In the genomic region with DNA sequence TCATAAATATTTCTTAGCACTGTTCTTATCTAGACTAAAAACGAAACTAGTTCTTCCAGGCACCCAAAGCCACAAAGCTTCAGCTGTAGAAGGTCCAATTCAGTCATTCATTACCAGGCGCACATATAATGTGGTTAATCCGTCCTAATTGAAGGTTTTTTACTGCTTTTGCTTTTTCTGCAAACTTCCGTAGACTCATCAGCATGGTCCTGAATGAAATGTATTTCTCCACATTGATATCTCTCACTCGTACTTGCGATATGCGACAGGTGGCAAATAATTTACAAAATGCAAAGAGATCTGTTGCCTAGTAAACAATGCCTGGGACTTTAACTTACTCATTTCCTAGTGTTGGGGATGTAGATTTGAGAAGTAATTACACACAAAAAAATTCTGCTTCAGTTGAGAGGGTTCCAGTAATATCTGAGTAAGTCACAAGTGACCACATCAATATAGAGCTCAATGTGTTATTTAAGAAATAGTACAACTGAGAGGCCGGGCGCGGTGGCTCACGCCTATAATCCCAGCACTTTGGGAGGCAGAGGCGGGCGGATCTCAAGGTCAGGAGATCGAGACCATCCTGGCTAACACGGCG, we compare ENCODE assay signal across 8 cellular contexts.
DNase-seq lines count a peak whose midpoint lies in the region; ATAC-seq and TF ChIP-seq lines count a peak whose summit lies in the region.

No MANE protein-coding gene starts in this region.

- H3K36me3 Mint-ChIP-seq in activated B cell treated with CpG ODN at 0.5 μM for 24 hours (ENCODE audit: low read depth): peaks cover 4% of the 10 kb centered on the region

- H3K56ac ChIP-seq in mesendoderm (ENCODE audit: low read length): no peak overlapping the region

- no peak overlapping the region for H3K4me2 ChIP-seq in mesendoderm (ENCODE audit: low read length)
- H3K4me2 ChIP-seq in GM23248 (ENCODE audit: unreplicated experiment): no peak overlapping the region

- H4K20me1 ChIP-seq in GM23248 (ENCODE audit: insufficient read depth): no peaks in the 10 kb centered on the region

- no peak overlapping the region for H4K5ac ChIP-seq in mesendoderm (ENCODE audit: low read length)

- H3K9ac ChIP-seq in mesendoderm (ENCODE audit: low read length): no peak overlapping the region
- no peak overlapping the region for H3K9ac ChIP-seq in GM23248

- H3K4me1 ChIP-seq in psoas muscle (peaks cover 16% of the 10 kb centered on the region), mesendoderm (ENCODE audit: control insufficient read depth, low read depth, low read length) (no peaks in the 10 kb centered on the region), GM23248 (ENCODE audit: insufficient read depth) (peaks cover 15% of the 10 kb centered on the region)

- no peak overlapping the region for H4K8ac ChIP-seq in mesendoderm (ENCODE audit: low read depth, low read length)

- DNase-seq in activated CD4-positive, alpha-beta T cell treated with anti-CD3 and anti-CD28 coated beads for 48 hours: peak; percentile 47
- no peak for DNase-seq in activated CD4-positive, alpha-beta T cell treated with anti-CD3 and anti-CD28 coated beads, Interleukin-2, amount 50 U/mL, for 4 hours
- no peak for DNase-seq in activated B cell treated with CpG ODN at 0.5 μM for 24 hours
- peak in 1 of 2 donors; percentile 19 for DNase-seq in psoas muscle
- DNase-seq in mesendoderm: no peak
- DNase-seq in GM23248: no peak
- DNase-seq in NCI-H1694 treated with DMSO at 0.1 percent for 48 hours (lab: John Stamatoyannopoulos, UW): no peak

- H3K36me3 ChIP-seq in psoas muscle (ENCODE audit: insufficient read depth in 1 of 2, low read depth in 1 of 2) (no peaks in the 10 kb centered on the region), mesendoderm (ENCODE audit: control insufficient read depth, insufficient read depth, low read length) (no peaks in the 10 kb centered on the region), GM23248 (ENCODE audit: low read depth) (no peaks in the 10 kb centered on the region)

- H3K4me3 ChIP-seq in psoas muscle (peak overlapping the region; percentile 16), mesendoderm (ENCODE audit: low read length) (no peak overlapping the region), GM23248 (no peak overlapping the region)

- intact Hi-C loops in activated B cell treated with CpG ODN at 0.5 μM for 24 hours (cut with micrococcal nuclease): loop anchor here (10.0 kb wide), 2 partner anchors 809 to 919 kb away; partner anchors contain the start of genes P2RY12 and P2RY14
- intact Hi-C loops in psoas muscle (cut with DNase I): no loop called here

- H3K9me3 ChIP-seq in psoas muscle: no peaks in the 10 kb centered on the region
- H3K9me3 ChIP-seq in GM23248 (ENCODE audit: low read depth): no peaks in the 10 kb centered on the region

- no peak overlapping the region for H2AK5ac ChIP-seq in mesendoderm (ENCODE audit: low read length)

- H2BK5ac ChIP-seq in mesendoderm (ENCODE audit: low read length): no peak overlapping the region

- H3K27me3 ChIP-seq in psoas muscle (ENCODE audit: insufficient read depth in 3 of 3, low read length in 2 of 3) (no peaks in the 10 kb centered on the region), mesendoderm (ENCODE audit: insufficient read depth, low read length, poor library complexity) (no peaks in the 10 kb centered on the region), GM23248 (replicated peaks; ENCODE audit: insufficient read depth) (no peaks in the 10 kb centered on the region)

- H3K27me3 Mint-ChIP-seq in activated B cell treated with CpG ODN at 0.5 μM for 24 hours: no peaks in the 10 kb centered on the region

- peaks cover 9% of the 10 kb centered on the region; the same call in 1 of the 2 replicates for H3F3A ChIP-seq in GM23248 (ENCODE audit: insufficient read depth)

- no peak for TF ChIP-seq CTCF in activated B cell treated with CpG ODN at 0.5 μM for 24 hours (IDR thresholded peaks at IDR 0.05)
- no peak for TF ChIP-seq CTCF in psoas muscle (IDR thresholded peaks at IDR 0.05)

- POLR2A ChIA-PET in activated B cell treated with CpG ODN at 0.5 μM for 24 hours (lab: Charles Lee): interaction anchor here (0.6 to 2.9 kb wide), 22 partner anchors 8 to 1594 kb away, joined by 3 to 53 read pairs (median 6); partner anchors contain the start of gene MBNL1

- no peak overlapping the region for H3K4ac ChIP-seq in mesendoderm (ENCODE audit: low read depth, low read length)

- no peaks in the 10 kb centered on the region for H3K9me3 Mint-ChIP-seq in activated B cell treated with CpG ODN at 0.5 μM for 24 hours

- in situ Hi-C loops in GM23248 (cut with MboI): no loop called here

- ATAC-seq in HG03066 (IDR thresholded peaks at IDR 0.05; ENCODE audit: low read depth, unreplicated experiment): peak; percentile 49
- ATAC-seq in activated B cell treated with CpG ODN at 0.5 μM for 24 hours (ENCODE audit: low read depth): peak; percentile 53
- no peak for ATAC-seq in psoas muscle

- H2BK15ac ChIP-seq in mesendoderm (replicated peaks; ENCODE audit: low read depth): no peak overlapping the region

- peaks cover 77% of the 10 kb centered on the region for H3K4me1 Mint-ChIP-seq in activated B cell treated with CpG ODN at 0.5 μM for 24 hours

- H3K9me2 ChIP-seq in GM23248 (ENCODE audit: insufficient read depth): no peaks in the 10 kb centered on the region

- CTCF ChIA-PET in activated B cell treated with CpG ODN at 0.5 μM for 24 hours (lab: Charles Lee): interaction anchor here (0.9 to 2.4 kb wide), 4 partner anchors 10 to 249 kb away, joined by 3 to 19 read pairs (median 5); no protein-coding TSS in a partner anchor

- H3K4me3 Mint-ChIP-seq in activated B cell treated with CpG ODN at 0.5 μM for 24 hours: peak overlapping the region; percentile 73

- WGBS in psoas muscle, 3 donors: 84 to 92% (median 90%) methylated on average over 16 of the region's 16 CpGs
- no CpG with 5 or more reads among the region's 16 CpGs for WGBS in mesendoderm (ENCODE audit: extremely low coverage, insufficient coverage, low lambda C conversion rate)
- 88 to 93% methylated on average over 16 of the region's 16 CpGs for WGBS in GM23248 (ENCODE audit: low coverage in 1 of 2, low lambda C conversion rate in 2 of 2, missing lambda C conversion rate in 2 of 2), 2 experiments

- H2AFZ ChIP-seq in GM23248: no peak overlapping the region

- no peaks in the 10 kb centered on the region for H3K79me1 ChIP-seq in mesendoderm (ENCODE audit: low read length)

- H3K23ac ChIP-seq in mesendoderm (ENCODE audit: low read length): no peak overlapping the region

- no peak overlapping the region for H3K18ac ChIP-seq in mesendoderm (ENCODE audit: low read length)

- no peak overlapping the region for H2BK120ac ChIP-seq in mesendoderm (ENCODE audit: low read depth, low read length)

- H3K27ac Mint-ChIP-seq in activated B cell treated with CpG ODN at 0.5 μM for 24 hours: peak overlapping the region; percentile 78

- no peak overlapping the region for H3K27ac ChIP-seq in psoas muscle
- no peak overlapping the region for H3K27ac ChIP-seq in mesendoderm (ENCODE audit: low read depth, low read length)
- H3K27ac ChIP-seq in GM23248: no peak overlapping the region

- no peaks in the 10 kb centered on the region for H3K79me2 ChIP-seq in mesendoderm (ENCODE audit: control insufficient read depth, insufficient read depth, low read length)
- no peaks in the 10 kb centered on the region for H3K79me2 ChIP-seq in GM23248 (ENCODE audit: insufficient read depth)

Comparison
In these comparisons a context has a peak if more than half of its experiments do, and no peak if none do; other contexts are left out.
1. ATAC-seq: peak in HG03066 (single experiment) and activated B cell treated with CpG ODN at 0.5 μM for 24 hours (single experiment); none in psoas muscle (0 of 4).